ENCODE assay signal across 8 cellular contexts in the genomic region with DNA sequence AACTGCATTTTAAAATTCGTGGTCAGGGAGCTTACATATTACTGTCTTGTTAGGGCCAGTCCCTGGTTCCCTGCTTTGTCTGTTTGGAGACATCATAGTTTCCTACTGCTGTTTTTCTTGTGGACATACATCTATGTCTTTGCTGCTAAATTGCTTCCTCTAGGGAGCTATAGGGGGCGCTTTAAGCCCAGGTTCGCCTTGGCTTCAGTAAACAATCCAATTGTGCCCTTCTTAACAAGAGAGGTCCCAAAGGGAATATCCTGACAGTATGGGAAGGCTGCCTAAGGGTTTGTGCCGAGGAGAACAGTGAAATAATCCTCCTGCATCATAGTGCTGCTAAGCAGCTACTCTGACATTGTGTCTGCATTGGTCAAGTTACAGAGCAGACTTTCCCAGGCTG.
DNase-seq lines count a peak whose midpoint lies in the region; ATAC-seq and TF ChIP-seq lines count a peak whose summit lies in the region.

No MANE protein-coding gene starts in this region.

- H3K4me2 ChIP-seq in neural cell (ENCODE audit: low read length) = no peak overlapping the region

- no peak overlapping the region for H3K9ac ChIP-seq in neural cell (ENCODE audit: low read length)

- no peaks in the 10 kb centered on the region for H3K9me2 ChIP-seq in neural cell (ENCODE audit: insufficient read depth, low read length)

- H3K9me3 ChIP-seq in AG04450 (ENCODE audit: control insufficient read depth, insufficient read depth, low read length) = no peaks in the 10 kb centered on the region
- H3K9me3 ChIP-seq in neural cell (ENCODE audit: low read length) = no peaks in the 10 kb centered on the region

- H3K27ac ChIP-seq in AG04450 (ENCODE audit: low read depth, low read length) (no peak overlapping the region), neural cell (ENCODE audit: low read length) (no peak overlapping the region), dorsolateral prefrontal cortex (no peak overlapping the region)

- no peaks in the 10 kb centered on the region for H3K79me2 ChIP-seq in neural cell (replicated peaks; ENCODE audit: insufficient read depth, low read length)

- H3K4me1 Mint-ChIP-seq in brain = no peaks in the 10 kb centered on the region

- H3K4me3 ChIP-seq in AG04450 (ENCODE audit: low read depth, low read length) (no peak overlapping the region), neural cell (ENCODE audit: low read length) (no peak overlapping the region), dorsolateral prefrontal cortex (no peak overlapping the region)

- H3K36me3 Mint-ChIP-seq in brain = no peaks in the 10 kb centered on the region

- intact Hi-C loops in dorsolateral prefrontal cortex (cut with DNase I) = no loop called here

- H3K9me3 Mint-ChIP-seq in brain = peaks cover 0 to 7% (median 5%) of the 10 kb centered on the region in 5 experiments

- no peaks in the 10 kb centered on the region for H3K36me3 ChIP-seq in neural cell (ENCODE audit: insufficient read depth, low read length)

- ATAC-seq in GM19351 (IDR thresholded peaks at IDR 0.05; ENCODE audit: unreplicated experiment) (peak; percentile 72), HG03095 (IDR thresholded peaks at IDR 0.05; ENCODE audit: unreplicated experiment) (no peak), GM19395 (IDR thresholded peaks at IDR 0.05; ENCODE audit: unreplicated experiment) (no peak)

- POLR2A ChIA-PET in AG04450 (lab: Yijun Ruan, JAX) = no interaction called here

- no peak overlapping the region for H3K27ac Mint-ChIP-seq in brain

- H3F3A ChIP-seq in neural cell (ENCODE audit: insufficient read depth, low read length, poor library complexity, severe bottlenecking) = no peaks in the 10 kb centered on the region

- peak; percentile 10 for DNase-seq in AG04450 (ENCODE audit: low read depth, low spot score)
- peak; percentile 66 for DNase-seq in NCI-H2107 (lab: John Stamatoyannopoulos, UW)
- no peak for DNase-seq in dorsolateral prefrontal cortex

- H4K20me1 ChIP-seq in neural cell (ENCODE audit: insufficient read depth) = no peaks in the 10 kb centered on the region

- TF ChIP-seq CTCF in AG04450 (IDR thresholded peaks at IDR 0.05; ENCODE audit: low read depth, low read length) (peak; percentile 69), brain (conservative IDR thresholded peaks at IDR 0.05) (peak; percentile 47 to 61), neural cell (IDR thresholded peaks at IDR 0.05; ENCODE audit: poor library complexity, severe bottlenecking) (peak; percentile 34), dorsolateral prefrontal cortex (IDR thresholded peaks at IDR 0.05 in 54 of 56, conservative IDR thresholded peaks at IDR 0.05 in 2 of 56; ENCODE audit: low read depth in 1 of 56, partially characterized antibody in 56 of 56) (peak in 26 of 56 donors; percentile 8 to 43 (median 22))

- TF ChIP-seq RAD21 in neural cell (conservative IDR thresholded peaks at IDR 0.05) = peak; percentile 33

- H3K27me3 ChIP-seq in AG04450 (ENCODE audit: control insufficient read depth, insufficient read depth, low read length) (no peaks in the 10 kb centered on the region), neural cell (ENCODE audit: insufficient read depth, low read depth, low read length) (no peaks in the 10 kb centered on the region), dorsolateral prefrontal cortex (peaks cover 0 to 10% (median 0%) of the 10 kb centered on the region in 45 donors)

- no peak for TF ChIP-seq EP300 in neural cell (conservative IDR thresholded peaks at IDR 0.05; ENCODE audit: poor library complexity, severe bottlenecking)

- no peaks in the 10 kb centered on the region for H3K27me3 Mint-ChIP-seq in brain

- CTCF ChIA-PET in AG04450 (lab: Charles Lee) = interaction anchor here (0.6 to 2.1 kb wide), 20 partner anchors 12 to 584 kb away, joined by 3 to 14 read pairs (median 4); no protein-coding TSS in a partner anchor

- no peak overlapping the region for H3K4me3 Mint-ChIP-seq in brain

- H2AFZ ChIP-seq in neural cell (ENCODE audit: low read depth, low read length) = no peak overlapping the region

TF ChIP-seq in neural cell, 6 proteins besides CTCF, POLR2A, EP300 and RAD21:
- no peak for TF ChIP-seq POLR2AphosphoS5 (IDR thresholded peaks at IDR 0.05)
- TF ChIP-seq, protein P1, sequence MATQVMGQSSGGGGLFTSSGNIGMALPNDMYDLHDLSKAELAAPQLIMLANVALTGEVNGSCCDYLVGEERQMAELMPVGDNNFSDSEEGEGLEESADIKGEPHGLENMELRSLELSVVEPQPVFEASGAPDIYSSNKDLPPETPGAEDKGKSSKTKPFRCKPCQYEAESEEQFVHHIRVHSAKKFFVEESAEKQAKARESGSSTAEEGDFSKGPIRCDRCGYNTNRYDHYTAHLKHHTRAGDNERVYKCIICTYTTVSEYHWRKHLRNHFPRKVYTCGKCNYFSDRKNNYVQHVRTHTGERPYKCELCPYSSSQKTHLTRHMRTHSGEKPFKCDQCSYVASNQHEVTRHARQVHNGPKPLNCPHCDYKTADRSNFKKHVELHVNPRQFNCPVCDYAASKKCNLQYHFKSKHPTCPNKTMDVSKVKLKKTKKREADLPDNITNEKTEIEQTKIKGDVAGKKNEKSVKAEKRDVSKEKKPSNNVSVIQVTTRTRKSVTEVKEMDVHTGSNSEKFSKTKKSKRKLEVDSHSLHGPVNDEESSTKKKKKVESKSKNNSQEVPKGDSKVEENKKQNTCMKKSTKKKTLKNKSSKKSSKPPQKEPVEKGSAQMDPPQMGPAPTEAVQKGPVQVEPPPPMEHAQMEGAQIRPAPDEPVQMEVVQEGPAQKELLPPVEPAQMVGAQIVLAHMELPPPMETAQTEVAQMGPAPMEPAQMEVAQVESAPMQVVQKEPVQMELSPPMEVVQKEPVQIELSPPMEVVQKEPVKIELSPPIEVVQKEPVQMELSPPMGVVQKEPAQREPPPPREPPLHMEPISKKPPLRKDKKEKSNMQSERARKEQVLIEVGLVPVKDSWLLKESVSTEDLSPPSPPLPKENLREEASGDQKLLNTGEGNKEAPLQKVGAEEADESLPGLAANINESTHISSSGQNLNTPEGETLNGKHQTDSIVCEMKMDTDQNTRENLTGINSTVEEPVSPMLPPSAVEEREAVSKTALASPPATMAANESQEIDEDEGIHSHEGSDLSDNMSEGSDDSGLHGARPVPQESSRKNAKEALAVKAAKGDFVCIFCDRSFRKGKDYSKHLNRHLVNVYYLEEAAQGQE (IDR thresholded peaks at IDR 0.05; ENCODE audit: borderline replicate concordance) = no peak
- peak; percentile 18 for TF ChIP-seq SMC3 (conservative IDR thresholded peaks at IDR 0.05; ENCODE audit: poor library complexity)
- TF ChIP-seq TAF1 (IDR thresholded peaks at IDR 0.05; ENCODE audit: low read depth) = no peak
- no peak for TF ChIP-seq MXI1 (conservative IDR thresholded peaks at IDR 0.05; ENCODE audit: poor library complexity, severe bottlenecking)
TF ChIP-seq in neural cell: peak in this region for 1.

Comparison
In these comparisons a context has a peak if more than half of its experiments do, and no peak if none do; other contexts are left out.
1. DNase-seq: peak in AG04450 (single experiment) and NCI-H2107 (single experiment); none in dorsolateral prefrontal cortex (0 of 10).